In the genomic region with DNA sequence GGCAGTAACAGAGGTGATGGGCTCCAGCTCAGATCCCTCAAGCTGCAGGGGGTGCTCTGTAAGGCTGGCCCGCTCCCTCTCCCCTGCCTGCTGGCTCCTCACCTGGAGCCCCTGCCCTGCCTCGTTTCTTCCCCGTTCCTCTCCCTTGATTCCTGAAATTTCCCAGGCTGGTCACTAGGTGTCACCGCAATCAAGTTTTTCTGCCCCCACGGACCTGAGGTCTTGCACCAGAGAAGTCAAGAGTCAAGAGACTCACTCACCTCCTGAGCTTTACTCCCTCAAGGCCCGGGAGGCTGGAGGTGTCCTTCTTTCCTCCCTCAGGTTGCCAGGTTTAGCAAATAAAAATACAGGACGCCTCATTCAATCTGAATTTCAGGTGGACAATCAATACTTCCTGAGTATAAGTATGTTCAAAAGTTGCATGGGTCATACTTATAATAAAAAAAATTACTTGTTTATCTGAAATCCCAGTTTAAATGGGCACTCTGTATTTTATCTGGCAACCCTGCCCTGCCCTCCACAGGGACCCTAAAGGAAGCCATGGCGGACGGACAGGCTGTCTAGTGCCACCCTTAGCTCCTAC, we compare ENCODE assay signal across 8 cellular contexts.
DNase-seq lines count a peak whose midpoint lies in the region; ATAC-seq and TF ChIP-seq lines count a peak whose summit lies in the region.

No MANE protein-coding gene starts in this region.

- H3K4me3 ChIP-seq in left lung (no peak overlapping the region), thoracic aorta (no peak overlapping the region)

- H3K36me3 Mint-ChIP-seq in T-helper 17 cell (ENCODE audit: low read depth) (peaks cover 2% of the 10 kb centered on the region), chondrocyte (ENCODE audit: low read depth) (no peaks in the 10 kb centered on the region)

- no peaks in the 10 kb centered on the region for H3K9me3 Mint-ChIP-seq in chondrocyte (ENCODE audit: low read depth)

- H3K27me3 ChIP-seq in left lung (no peaks in the 10 kb centered on the region), thoracic aorta (replicated peaks; ENCODE audit: insufficient read depth) (no peaks in the 10 kb centered on the region)

- peaks cover 0 to 7% of the 10 kb centered on the region in 2 donors for H3K4me1 ChIP-seq in left lung
- no peaks in the 10 kb centered on the region for H3K4me1 ChIP-seq in thoracic aorta (ENCODE audit: control insufficient read depth in 1 of 2, low read depth in 2 of 2)

- peaks cover 3% of the 10 kb centered on the region for H3K4me1 Mint-ChIP-seq in T-helper 17 cell
- H3K4me1 Mint-ChIP-seq in chondrocyte (ENCODE audit: low read depth): peaks cover 9% of the 10 kb centered on the region

- H3K4me3 Mint-ChIP-seq in T-helper 17 cell: no peak overlapping the region
- H3K4me3 Mint-ChIP-seq in chondrocyte (ENCODE audit: unreplicated experiment): no peak overlapping the region

- no peaks in the 10 kb centered on the region for H3K9me3 ChIP-seq in T-helper 17 cell (ENCODE audit: control insufficient read depth, low read length, poor library complexity, severe bottlenecking)
- no peaks in the 10 kb centered on the region for H3K9me3 ChIP-seq in left lung
- no peaks in the 10 kb centered on the region for H3K9me3 ChIP-seq in thoracic aorta

- H3K27ac Mint-ChIP-seq in T-helper 17 cell: no peak overlapping the region
- H3K27ac Mint-ChIP-seq in chondrocyte (ENCODE audit: unreplicated experiment): no peak overlapping the region

- H3K36me3 ChIP-seq in left lung (no peaks in the 10 kb centered on the region), thoracic aorta (no peaks in the 10 kb centered on the region)

- DNase-seq in activated gamma-delta T cell treated with Interleukin-2 at 50 U/mL for 16 hours (peak; percentile 34), activated gamma-delta T cell (lab: John Stamatoyannopoulos, UW) (no peak), NAMALWA (ENCODE audit: low spot score) (peak; percentile 71), T-helper 17 cell (no peak), chondrocyte (ENCODE audit: low spot score) (no peak), left lung (no peak), thoracic aorta (ENCODE audit: low spot score) (no peak)

- H3K27ac ChIP-seq in left lung (no peak overlapping the region), thoracic aorta (no peak overlapping the region)

- intact Hi-C loops in left lung (cut with DNase I): loop anchor here in 1 of 2 donors (5.0 to 10.0 kb wide), 2 partner anchors 73 to 111 kb away; no protein-coding TSS in a partner anchor

- ATAC-seq in T-helper 17 cell: peak; percentile 48
- ATAC-seq in left lung: peak; percentile 84
- ATAC-seq in thoracic aorta (ENCODE audit: insufficient number of reproducible peaks, low FRiP score, low read depth): no peak
- no peak for ATAC-seq in GM19035 (IDR thresholded peaks at IDR 0.05; ENCODE audit: unreplicated experiment)

- H3K27me3 Mint-ChIP-seq in T-helper 17 cell: peaks cover 23% of the 10 kb centered on the region
- H3K27me3 Mint-ChIP-seq in chondrocyte (ENCODE audit: low read depth): peaks cover 34% of the 10 kb centered on the region

- TF ChIP-seq CTCF in chondrocyte (IDR thresholded peaks at IDR 0.05) (peak; percentile 90), left lung (IDR thresholded peaks at IDR 0.05) (peak; percentile 53 to 60), thoracic aorta (IDR thresholded peaks at IDR 0.05) (peak; percentile 71)

Comparison
In these comparisons a context has a peak if more than half of its experiments do, and no peak if none do; other contexts are left out.
1. DNase-seq: peak in activated gamma-delta T cell treated with Interleukin-2 at 50 U/mL for 16 hours (single experiment) and NAMALWA (single experiment); none in activated gamma-delta T cell (single experiment), T-helper 17 cell (0 of 3), chondrocyte (single experiment), left lung (0 of 2) and thoracic aorta (single experiment).
2. ATAC-seq: peak in T-helper 17 cell (single experiment) and left lung (single experiment); none in thoracic aorta (single experiment) and GM19035 (single experiment).
3. Peak in every context shown above with its lines, with median percentiles within 50 percentile points of each other: CTCF ChIP-seq.